Comparison of ENCODE assay signal across 7 cellular contexts in the genomic region with DNA sequence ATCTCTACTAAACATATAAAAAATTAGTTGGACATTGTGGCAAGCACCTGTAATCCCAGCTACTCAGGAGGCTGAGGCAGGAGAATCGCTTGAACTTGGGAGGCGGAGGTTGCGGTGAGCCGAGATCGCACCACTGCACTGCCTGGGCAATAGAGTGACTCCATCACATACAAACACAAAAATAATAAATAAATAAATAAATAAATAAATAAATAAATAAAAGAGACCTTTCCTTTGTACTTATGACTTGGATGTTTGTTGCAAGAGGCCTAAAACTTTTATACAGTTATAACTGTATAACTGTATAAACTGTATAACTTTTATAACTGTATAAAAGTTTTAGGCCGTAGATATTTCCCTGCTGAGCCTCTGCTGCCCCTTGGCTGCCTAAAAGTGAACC.
A peak's percentile ranks its signal among the peaks of the same experiment; 100 is the strongest.
DNase-seq lines count a peak whose midpoint lies in the region; FAIRE-seq and TF ChIP-seq lines count a peak whose summit lies in the region.
"Not testable (repeated sequence)": the region's sequence is repeated elsewhere in the genome, so short reads cannot be mapped to it uniquely, and the experiment has no call there.

No MANE protein-coding gene starts in this region.

- peaks cover 34% of the 10 kb centered on the region for H3F3A ChIP-seq in GM23248 (ENCODE audit: insufficient read depth)

- not testable (repeated sequence) for H3K36me3 Mint-ChIP-seq in astrocyte (ENCODE audit: low read depth, unreplicated experiment); osteocyte (ENCODE audit: unreplicated experiment)

- H3K4me3 ChIP-seq in GM23248; SJCRH30; astrocyte (ENCODE audit: insufficient read depth, low read depth, low read length); choroid plexus epithelial cell (ENCODE audit: low read depth, low read length); mesenchymal stem cell (ENCODE audit: insufficient read depth in 1 of 2, low read depth in 1 of 2, low read length in 2 of 2); skeletal muscle tissue (ENCODE audit: low read length in 3 of 3): not testable (repeated sequence)

- not testable (repeated sequence) for H2AFZ ChIP-seq in GM23248; astrocyte (ENCODE audit: low read depth, low read length); mesenchymal stem cell (ENCODE audit: low read depth, low read length)

- peak overlapping the region; percentile 91 for H3K27ac Mint-ChIP-seq in astrocyte (ENCODE audit: unreplicated experiment)
- peak overlapping the region; percentile 90 for H3K27ac Mint-ChIP-seq in osteocyte (ENCODE audit: unreplicated experiment)

- not testable (repeated sequence) for H3K9ac ChIP-seq in GM23248; astrocyte (ENCODE audit: low read length); mesenchymal stem cell (ENCODE audit: low read length); skeletal muscle tissue (ENCODE audit: low read depth in 1 of 3, low read length in 3 of 3)

- H3K9me2 ChIP-seq in GM23248 (ENCODE audit: insufficient read depth), result not testable (repeated sequence)

- 80 to 81% methylated on average over 6 of the region's 6 CpGs for WGBS in GM23248 (ENCODE audit: low coverage in 1 of 2, low lambda C conversion rate in 2 of 2, missing lambda C conversion rate in 2 of 2), 2 experiments
- WGBS in mesenchymal stem cell, result 0% methylated on average over 1 of the region's 6 CpGs

- not testable (repeated sequence) for FAIRE-seq in astrocyte (lab: Jason Lieb, UNC)

- H3K18ac ChIP-seq in mesenchymal stem cell (ENCODE audit: low read depth in 1 of 2, low read length in 2 of 2), result not testable (repeated sequence)

- not testable (repeated sequence) for H3K4me1 Mint-ChIP-seq in astrocyte (ENCODE audit: low read depth, unreplicated experiment)
- peaks cover 27% of the 10 kb centered on the region for H3K4me1 Mint-ChIP-seq in osteocyte (ENCODE audit: unreplicated experiment)

- peak overlapping the region; percentile 33 for H3K4me2 ChIP-seq in GM23248 (ENCODE audit: unreplicated experiment)
- H3K4me2 ChIP-seq in astrocyte (ENCODE audit: low read length), result peak overlapping the region; percentile 11
- H3K4me2 ChIP-seq in mesenchymal stem cell (ENCODE audit: low read length, poor library complexity, severe bottlenecking), result peak overlapping the region; percentile 7

- not testable (repeated sequence) for H2BK5ac ChIP-seq in mesenchymal stem cell (ENCODE audit: low read depth, low read length, poor library complexity, severe bottlenecking)

- H4K91ac ChIP-seq in mesenchymal stem cell (ENCODE audit: low read length), result not testable (repeated sequence)

- H3K79me1 ChIP-seq in mesenchymal stem cell (replicated peaks; ENCODE audit: low read length, poor library complexity, severe bottlenecking), result not testable (repeated sequence)

- TF ChIP-seq CTCF in astrocyte (IDR thresholded peaks at IDR 0.05; ENCODE audit: insufficient read depth, low read depth, low read length), result not testable (repeated sequence)
- peak; percentile 16 for TF ChIP-seq CTCF in choroid plexus epithelial cell (conservative IDR thresholded peaks at IDR 0.05; ENCODE audit: low read depth, low read length)
- TF ChIP-seq CTCF in osteocyte (IDR thresholded peaks at IDR 0.05), result peak; percentile 35

- H2BK120ac ChIP-seq in mesenchymal stem cell (ENCODE audit: low read depth, low read length), result not testable (repeated sequence)

- peaks cover 20% of the 10 kb centered on the region for H3K9me3 Mint-ChIP-seq in astrocyte (ENCODE audit: unreplicated experiment)
- not testable (repeated sequence) for H3K9me3 Mint-ChIP-seq in osteocyte (ENCODE audit: unreplicated experiment)

- not testable (repeated sequence) for H3K79me2 ChIP-seq in GM23248 (ENCODE audit: insufficient read depth); astrocyte (ENCODE audit: insufficient read depth, low read length)

- not testable (repeated sequence) for H3K27me3 Mint-ChIP-seq in astrocyte (ENCODE audit: low read depth, unreplicated experiment); osteocyte (ENCODE audit: unreplicated experiment)

- H3K27ac ChIP-seq in GM23248, result 0 out of 2 replicates have a peak overlapping the region, but pooled peaks have one; percentile 32
- peak overlapping the region; percentile 32; the same call in 1 of the 2 replicates for H3K27ac ChIP-seq in SJCRH30
- not testable (repeated sequence) for H3K27ac ChIP-seq in astrocyte (ENCODE audit: low read depth, low read length)
- H3K27ac ChIP-seq in mesenchymal stem cell (ENCODE audit: low read length, poor library complexity, severe bottlenecking), result peak overlapping the region; percentile 89
- peak overlapping the region; percentile 21 for H3K27ac ChIP-seq in skeletal muscle tissue (ENCODE audit: low read depth, low read length)

- not testable (repeated sequence) for H3K4ac ChIP-seq in mesenchymal stem cell (ENCODE audit: low read depth in 1 of 2, low read length in 2 of 2)

- H3K9me3 ChIP-seq in GM23248 (ENCODE audit: low read depth); SJCRH30 (replicated peaks); astrocyte (ENCODE audit: insufficient read depth, low read depth, low read length); mesenchymal stem cell (ENCODE audit: control insufficient read depth, low read length); skeletal muscle tissue (ENCODE audit: control insufficient read depth in 3 of 3, low read length in 3 of 3): not testable (repeated sequence)

- H3K14ac ChIP-seq in mesenchymal stem cell (ENCODE audit: low read length in 2 of 2), result not testable (repeated sequence)

- H4K20me1 ChIP-seq in GM23248 (ENCODE audit: insufficient read depth); astrocyte (ENCODE audit: insufficient read depth, low read length): not testable (repeated sequence)

- not testable (repeated sequence) for DNase-seq in GM23248; SJCRH30; astrocyte (ENCODE audit: low read depth); choroid plexus epithelial cell (ENCODE audit: low read depth); mesenchymal stem cell; osteocyte (ENCODE audit: extremely low spot score, unreplicated experiment)

- H2BK15ac ChIP-seq in mesenchymal stem cell (ENCODE audit: low read depth, poor library complexity, severe bottlenecking), result not testable (repeated sequence)

- not testable (repeated sequence) for H3K23ac ChIP-seq in mesenchymal stem cell (ENCODE audit: low read length in 2 of 2)

- not testable (repeated sequence) for H3K27me3 ChIP-seq in GM23248 (replicated peaks; ENCODE audit: insufficient read depth); SJCRH30; astrocyte (ENCODE audit: insufficient read depth, low read length); mesenchymal stem cell (ENCODE audit: control insufficient read depth in 1 of 2, insufficient read depth in 1 of 2, low read length in 2 of 2); skeletal muscle tissue (ENCODE audit: control insufficient read depth in 3 of 3, insufficient read depth in 3 of 3, low read length in 3 of 3)

- in situ Hi-C loops in GM23248 (cut with MboI), result not testable (repeated sequence)

- H3K36me3 ChIP-seq in GM23248 (ENCODE audit: low read depth); SJCRH30; astrocyte (ENCODE audit: insufficient read depth, low read length); mesenchymal stem cell (ENCODE audit: control insufficient read depth in 1 of 2, insufficient read depth in 2 of 2, low read depth in 1 of 2, low read length in 2 of 2); skeletal muscle tissue (ENCODE audit: control insufficient read depth in 3 of 3, insufficient read depth in 3 of 3, low read length in 3 of 3): not testable (repeated sequence)

- H4K8ac ChIP-seq in mesenchymal stem cell (ENCODE audit: low read length), result not testable (repeated sequence)

- H2BK12ac ChIP-seq in mesenchymal stem cell (ENCODE audit: low read length in 2 of 2), result not testable (repeated sequence)

- H2AK5ac ChIP-seq in mesenchymal stem cell (ENCODE audit: low read length, severe bottlenecking), result not testable (repeated sequence)

- H3K4me3 Mint-ChIP-seq in astrocyte (ENCODE audit: unreplicated experiment); osteocyte (ENCODE audit: unreplicated experiment): not testable (repeated sequence)

- peaks cover 33% of the 10 kb centered on the region for H3K4me1 ChIP-seq in GM23248 (ENCODE audit: insufficient read depth)
- H3K4me1 ChIP-seq in SJCRH30, result peaks cover 25% of the 10 kb centered on the region
- H3K4me1 ChIP-seq in astrocyte (ENCODE audit: insufficient read depth, low read length), result peaks cover 17% of the 10 kb centered on the region
- H3K4me1 ChIP-seq in mesenchymal stem cell (ENCODE audit: control insufficient read depth, insufficient read depth, low read depth, low read length); skeletal muscle tissue (ENCODE audit: control insufficient read depth in 3 of 3, insufficient read depth in 3 of 3, low read length in 3 of 3): not testable (repeated sequence)
